In genomic region chr12:88450130-88450529, GRCh38 we compare ENCODE assay signal across 18 cellular contexts.
DNase-seq lines count a peak whose midpoint lies in the region; ATAC-seq and TF ChIP-seq lines count a peak whose summit lies in the region.
"Had no signal": no experiment of that assay in that cellular context is flagged by ENCODE, and none has a peak within 500 bp of the region (broad histone marks: within the 10 kb centered on the region; RNA-seq: fewer than 3 reads in every experiment).

No MANE protein-coding gene starts in this region.

- no peak for TF ChIP-seq POLR2A in thyroid gland (IDR thresholded peaks at IDR 0.05)

- H3K27me3 ChIP-seq in A673 (replicated peaks; ENCODE audit: insufficient read depth, low read depth, low read length, poor library complexity), result no peaks in the 10 kb centered on the region
- no peaks in the 10 kb centered on the region for H3K27me3 ChIP-seq in thyroid gland
- H3K27me3 ChIP-seq: BE2C had no signal

- CTCF ChIA-PET in A673 (lab: Charles Lee), result no interaction called here

- no peaks in the 10 kb centered on the region for H3K36me3 ChIP-seq in A673 (ENCODE audit: insufficient read depth, low read length, poor library complexity, severe bottlenecking)
- H3K36me3 ChIP-seq in thyroid gland, result no peaks in the 10 kb centered on the region
- H3K36me3 ChIP-seq: BE2C had no signal

- no peak for ATAC-seq in GM21786 (IDR thresholded peaks at IDR 0.05; ENCODE audit: unreplicated experiment)

- H3K4me3 ChIP-seq in AG10803 (ENCODE audit: low read length) (no peak overlapping the region), choroid plexus epithelial cell (ENCODE audit: low read depth, low read length) (no peak overlapping the region), A673 (ENCODE audit: low read depth, low read length, poor library complexity, severe bottlenecking) (no peak overlapping the region), thyroid gland (replicated peaks in 1 of 3) (no peak overlapping the region)

- DNase-seq in AG10803 (ENCODE audit: low read depth) (peak; percentile 37), NCI-H226 (peak; percentile 57), choroid plexus epithelial cell (ENCODE audit: low read depth) (peak; percentile 22), iris pigment epithelial cell (ENCODE audit: low read depth) (peak; percentile 20), A673 (ENCODE audit: low spot score) (no peak), thyroid gland (no peak), A172 (ENCODE audit: low spot score) (no peak)
- DNase-seq: BE2C; Caco-2; CD4-positive, alpha-beta T cell; GOT3; KBM-7; NCI-H1417; NCI-H187; NCI-H2227 treated with DMSO at 0.1 percent for 48 hours; NCI-H524 treated with DMSO at 0.1 percent for 48 hours had no signal

- no TSS peak for BruUV-seq in A673 (replicated peaks; lab: Mats Ljungman, UMichigan)

- intact Hi-C loops in A673 (cut with micrococcal nuclease; ENCODE audit: unreplicated experiment), result no loop called here
- intact Hi-C loops in thyroid gland (cut with DNase I), result no loop called here

- TF ChIP-seq CTCF in AG10803 (conservative IDR thresholded peaks at IDR 0.05; ENCODE audit: low read length), result no peak
- no peak for TF ChIP-seq CTCF in choroid plexus epithelial cell (conservative IDR thresholded peaks at IDR 0.05; ENCODE audit: low read depth, low read length)
- TF ChIP-seq CTCF in A673 (conservative IDR thresholded peaks at IDR 0.05; ENCODE audit: low read depth, low read length), result no peak
- TF ChIP-seq CTCF in thyroid gland (IDR thresholded peaks at IDR 0.05), result no peak

- WGBS in thyroid gland, 2 donors, result 90 to 95% methylated on average over 1 of the region's 1 CpG

- POLR2A ChIA-PET in A673 (lab: Charles Lee; ENCODE audit: low non-redundant PET), result no interaction called here

- H3K27ac ChIP-seq in A673 (ENCODE audit: low read depth, low read length, poor library complexity, severe bottlenecking), result no peak overlapping the region
- H3K27ac ChIP-seq in thyroid gland, result no peak overlapping the region
- H3K27ac ChIP-seq: 22Rv1 had no signal

- H3K9me3 ChIP-seq in A673 (ENCODE audit: low read depth, low read length, poor library complexity, severe bottlenecking) (no peaks in the 10 kb centered on the region), thyroid gland (no peaks in the 10 kb centered on the region)
- H3K9me3 ChIP-seq: BE2C, Caco-2 had no signal

- H3K4me1 ChIP-seq in A673 (ENCODE audit: insufficient read depth, low read length, poor library complexity, severe bottlenecking) (no peaks in the 10 kb centered on the region), thyroid gland (no peaks in the 10 kb centered on the region)
- H3K4me1 ChIP-seq: BE2C, Caco-2 had no signal

Comparison
In these comparisons a context has a peak if more than half of its experiments do, and no peak if none do; other contexts are left out.
1. DNase-seq: peak in AG10803 (single experiment), NCI-H226 (single experiment), choroid plexus epithelial cell (single experiment) and iris pigment epithelial cell (single experiment); none in A673 (single experiment), thyroid gland (0 of 2) and A172 (single experiment).